23 cellular contexts compared by ENCODE assay signal in the genomic region with DNA sequence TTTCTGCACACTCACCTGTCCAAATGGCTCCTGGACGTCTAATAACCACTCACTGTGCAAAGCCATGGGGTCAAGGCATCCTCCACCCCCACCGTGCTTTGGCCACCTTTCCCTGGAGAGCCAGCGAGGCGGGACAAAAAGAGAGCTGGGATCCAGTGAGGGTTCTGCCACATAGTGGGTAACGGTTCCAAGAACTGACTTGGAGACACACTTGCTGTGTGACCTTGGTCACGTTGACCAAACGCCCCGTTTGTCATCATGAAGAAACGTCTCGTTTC.
"Had no signal": no experiment of that assay in that cellular context is flagged by ENCODE, and none has a peak within 500 bp of the region (broad histone marks: within the 10 kb centered on the region; RNA-seq: fewer than 3 reads in every experiment).

No MANE protein-coding gene starts in this region.

- FAIRE-seq: colon, endothelial cell of umbilical vein, islet of Langerhans, keratinocyte had no signal

- H3K27me3 ChIP-seq: gastrocnemius medialis had no signal

- ATAC-seq: gastrocnemius medialis, heart right ventricle, left cardiac atrium, left lung, left ventricle myocardium superior, lower lobe of right lung had no signal

- H3K4me1 ChIP-seq: esophagus muscularis mucosa, gastrocnemius medialis, heart right ventricle, left lung, lower lobe of right lung had no signal

- H3K9me3 ChIP-seq: esophagus muscularis mucosa, gastrocnemius medialis, heart right ventricle, left lung, lower lobe of right lung had no signal

- DNase-seq: dermis blood vessel endothelial cell; dorsolateral prefrontal cortex; effector CD4-positive, alpha-beta T cell; effector memory CD4-positive, alpha-beta T cell; foreskin fibroblast; foreskin melanocyte; gastrocnemius medialis; glutamatergic neuron; head of caudate nucleus; heart right ventricle; hippocampal formation; left cardiac atrium; left lung; left ventricle myocardium superior; lower lobe of right lung; mesenchymal stem cell; midbrain had no signal

- H3K36me3 ChIP-seq: esophagus muscularis mucosa, gastrocnemius medialis, heart right ventricle, left lung, lower lobe of right lung had no signal

- H3K4me3 ChIP-seq: coronary artery, dorsolateral prefrontal cortex, esophagus muscularis mucosa, gastrocnemius medialis, heart right ventricle, left lung, lower lobe of right lung had no signal

- H3K27ac ChIP-seq: coronary artery, dorsolateral prefrontal cortex, esophagus muscularis mucosa, gastrocnemius medialis, heart right ventricle, left lung, lower lobe of right lung had no signal
